ENCODE assay signal across 30 cellular contexts in genomic region chr20:56988446-56988845, GRCh38.
"Had no signal": no experiment of that assay in that cellular context is flagged by ENCODE, and none has a peak within 500 bp of the region (broad histone marks: within the 10 kb centered on the region; RNA-seq: fewer than 3 reads in every experiment).

No MANE protein-coding gene starts in this region.

- H3K36me3 ChIP-seq: ascending aorta, brain microvascular endothelial cell, esophagus squamous epithelium, gastroesophageal sphincter, ovary, right lobe of liver, thoracic aorta, uterus had no signal

- H3K27ac ChIP-seq: ascending aorta, epithelial cell of prostate, esophagus squamous epithelium, gastroesophageal sphincter, ovary, right lobe of liver, thoracic aorta, uterus had no signal

- H3K4me1 ChIP-seq: ascending aorta, esophagus squamous epithelium, gastroesophageal sphincter, right lobe of liver, uterus had no signal

- H3K9me3 ChIP-seq: ovary, right lobe of liver had no signal

- H3K4me1 Mint-ChIP-seq: activated naive CD8-positive, alpha-beta T cell treated with anti-CD3 and anti-CD28 coated beads, Interleukin-2, amount 10 ng/mL, durations not matched to agents 7 days and 5 days; naive B cell; stimulated activated effector memory CD8-positive, alpha-beta T cell treated with anti-CD3 and anti-CD28 coated beads, Interleukin-12 subunit alpha, Interleukin-12 subunit beta, amount 100 ng/mL, for 72 hours had no signal

- H3K9me3 Mint-ChIP-seq: activated naive CD8-positive, alpha-beta T cell treated with anti-CD3 and anti-CD28 coated beads, Interleukin-2, amount 10 ng/mL, durations not matched to agents 7 days and 5 days had no signal

- H3K4me3 ChIP-seq: ascending aorta, esophagus squamous epithelium, gastroesophageal sphincter, ovary, right lobe of liver, thoracic aorta, uterus had no signal

- ATAC-seq: gastroesophageal sphincter; left cardiac atrium; left ventricle myocardium superior; right lobe of liver; stimulated activated effector memory CD8-positive, alpha-beta T cell treated with anti-CD3 and anti-CD28 coated beads, Interleukin-12 subunit alpha, Interleukin-12 subunit beta, amount 100 ng/mL, for 72 hours had no signal

- H3K27me3 ChIP-seq: ascending aorta, brain microvascular endothelial cell, ovary, right lobe of liver, uterus had no signal

- H3K36me3 Mint-ChIP-seq: activated naive CD8-positive, alpha-beta T cell treated with anti-CD3 and anti-CD28 coated beads, Interleukin-2, amount 10 ng/mL, durations not matched to agents 7 days and 5 days; mesothelial cell of epicardium; stimulated activated effector memory CD8-positive, alpha-beta T cell treated with anti-CD3 and anti-CD28 coated beads, Interleukin-12 subunit alpha, Interleukin-12 subunit beta, amount 100 ng/mL, for 72 hours; type B pancreatic cell had no signal

- H3K27me3 Mint-ChIP-seq: activated naive CD8-positive, alpha-beta T cell treated with anti-CD3 and anti-CD28 coated beads, Interleukin-2, amount 10 ng/mL, durations not matched to agents 7 days and 5 days had no signal

- H3K27ac Mint-ChIP-seq: activated naive CD4-positive, alpha-beta T cell treated with anti-CD3 and anti-CD28 coated beads for 36 hours; activated naive CD8-positive, alpha-beta T cell treated with anti-CD3 and anti-CD28 coated beads, Interleukin-2, amount 10 ng/mL, durations not matched to agents 7 days and 5 days; naive B cell; progenitor cell of endocrine pancreas; stimulated activated effector memory CD8-positive, alpha-beta T cell treated with anti-CD3 and anti-CD28 coated beads, Interleukin-12 subunit alpha, Interleukin-12 subunit beta, amount 100 ng/mL, for 72 hours; stimulated activated naive CD8-positive, alpha-beta T cell treated with anti-CD3 and anti-CD28 coated beads, Interleukin-15, Interleukin-2, amounts not matched to agents 100 ng/mL and 50 ng/mL, for 24 hours; type B pancreatic cell had no signal

- DNase-seq: activated CD4-positive, alpha-beta T cell treated with anti-CD3 and anti-CD28 coated beads for 4 hours; activated CD4-positive, alpha-beta T cell treated with anti-CD3 and anti-CD28 coated beads, Interleukin-2, amount 50 U/mL, for 4 hours; activated CD4-positive, CD25-positive, alpha-beta regulatory T cell; activated CD8-positive, alpha-beta memory T cell treated with anti-CD3 and anti-CD28 coated beads for 24 hours; activated effector memory CD4-positive, alpha-beta T cell treated with anti-CD3 and anti-CD28 coated beads, Interleukin-2, amount 50 U/mL, for 16 hours; activated naive CD4-positive, alpha-beta T cell treated with anti-CD3 and anti-CD28 coated beads for 36 hours; activated naive CD8-positive, alpha-beta T cell treated with anti-CD3 and anti-CD28 coated beads, Interleukin-2, amount 10 ng/mL, durations not matched to agents 7 days and 5 days; caudate nucleus; dermis blood vessel endothelial cell; effector CD4-positive, alpha-beta T cell; esophagus squamous epithelium; hippocampal formation; left cardiac atrium; left ventricle myocardium superior; naive B cell; nephron progenitor cell; ovary; stimulated activated CD4-positive, alpha-beta T cell treated with anti-CD3 and anti-CD28 coated beads, Interleukin-4, amount 100 ng/mL, for 24 hours; uterus had no signal

- H3K4me3 Mint-ChIP-seq: activated naive CD4-positive, alpha-beta T cell treated with anti-CD3 and anti-CD28 coated beads for 36 hours; activated naive CD8-positive, alpha-beta T cell treated with anti-CD3 and anti-CD28 coated beads, Interleukin-2, amount 10 ng/mL, durations not matched to agents 7 days and 5 days; naive B cell; nephron progenitor cell; stimulated activated effector memory CD8-positive, alpha-beta T cell treated with anti-CD3 and anti-CD28 coated beads, Interleukin-12 subunit alpha, Interleukin-12 subunit beta, amount 100 ng/mL, for 72 hours; stimulated activated naive CD8-positive, alpha-beta T cell treated with anti-CD3 and anti-CD28 coated beads, Interleukin-15, Interleukin-2, amounts not matched to agents 100 ng/mL and 50 ng/mL, for 24 hours; type B pancreatic cell had no signal
